In genomic region chr16:2009791-2010510, GRCh38 we compare ENCODE assay signal across 1 cellular context.
TF ChIP-seq lines count a peak whose summit lies in the region.

Gene ZNF598, minus strand, starts transcription at chr16:2009821.

TF ChIP-seq in GM12878, 131 proteins besides CTCF, POLR2A, EP300 and RAD21 (continued from another document):
- TF ChIP-seq, protein P1, sequence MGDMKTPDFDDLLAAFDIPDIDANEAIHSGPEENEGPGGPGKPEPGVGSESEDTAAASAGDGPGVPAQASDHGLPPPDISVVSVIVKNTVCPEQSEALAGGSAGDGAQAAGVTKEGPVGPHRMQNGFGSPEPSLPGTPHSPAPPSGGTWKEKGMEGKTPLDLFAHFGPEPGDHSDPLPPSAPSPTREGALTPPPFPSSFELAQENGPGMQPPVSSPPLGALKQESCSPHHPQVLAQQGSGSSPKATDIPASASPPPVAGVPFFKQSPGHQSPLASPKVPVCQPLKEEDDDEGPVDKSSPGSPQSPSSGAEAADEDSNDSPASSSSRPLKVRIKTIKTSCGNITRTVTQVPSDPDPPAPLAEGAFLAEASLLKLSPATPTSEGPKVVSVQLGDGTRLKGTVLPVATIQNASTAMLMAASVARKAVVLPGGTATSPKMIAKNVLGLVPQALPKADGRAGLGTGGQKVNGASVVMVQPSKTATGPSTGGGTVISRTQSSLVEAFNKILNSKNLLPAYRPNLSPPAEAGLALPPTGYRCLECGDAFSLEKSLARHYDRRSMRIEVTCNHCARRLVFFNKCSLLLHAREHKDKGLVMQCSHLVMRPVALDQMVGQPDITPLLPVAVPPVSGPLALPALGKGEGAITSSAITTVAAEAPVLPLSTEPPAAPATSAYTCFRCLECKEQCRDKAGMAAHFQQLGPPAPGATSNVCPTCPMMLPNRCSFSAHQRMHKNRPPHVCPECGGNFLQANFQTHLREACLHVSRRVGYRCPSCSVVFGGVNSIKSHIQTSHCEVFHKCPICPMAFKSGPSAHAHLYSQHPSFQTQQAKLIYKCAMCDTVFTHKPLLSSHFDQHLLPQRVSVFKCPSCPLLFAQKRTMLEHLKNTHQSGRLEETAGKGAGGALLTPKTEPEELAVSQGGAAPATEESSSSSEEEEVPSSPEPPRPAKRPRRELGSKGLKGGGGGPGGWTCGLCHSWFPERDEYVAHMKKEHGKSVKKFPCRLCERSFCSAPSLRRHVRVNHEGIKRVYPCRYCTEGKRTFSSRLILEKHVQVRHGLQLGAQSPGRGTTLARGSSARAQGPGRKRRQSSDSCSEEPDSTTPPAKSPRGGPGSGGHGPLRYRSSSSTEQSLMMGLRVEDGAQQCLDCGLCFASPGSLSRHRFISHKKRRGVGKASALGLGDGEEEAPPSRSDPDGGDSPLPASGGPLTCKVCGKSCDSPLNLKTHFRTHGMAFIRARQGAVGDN (IDR thresholded peaks at IDR 0.05): peak; percentile 79
